Comparison of ENCODE assay signal across 1 cellular context in the genomic region with DNA sequence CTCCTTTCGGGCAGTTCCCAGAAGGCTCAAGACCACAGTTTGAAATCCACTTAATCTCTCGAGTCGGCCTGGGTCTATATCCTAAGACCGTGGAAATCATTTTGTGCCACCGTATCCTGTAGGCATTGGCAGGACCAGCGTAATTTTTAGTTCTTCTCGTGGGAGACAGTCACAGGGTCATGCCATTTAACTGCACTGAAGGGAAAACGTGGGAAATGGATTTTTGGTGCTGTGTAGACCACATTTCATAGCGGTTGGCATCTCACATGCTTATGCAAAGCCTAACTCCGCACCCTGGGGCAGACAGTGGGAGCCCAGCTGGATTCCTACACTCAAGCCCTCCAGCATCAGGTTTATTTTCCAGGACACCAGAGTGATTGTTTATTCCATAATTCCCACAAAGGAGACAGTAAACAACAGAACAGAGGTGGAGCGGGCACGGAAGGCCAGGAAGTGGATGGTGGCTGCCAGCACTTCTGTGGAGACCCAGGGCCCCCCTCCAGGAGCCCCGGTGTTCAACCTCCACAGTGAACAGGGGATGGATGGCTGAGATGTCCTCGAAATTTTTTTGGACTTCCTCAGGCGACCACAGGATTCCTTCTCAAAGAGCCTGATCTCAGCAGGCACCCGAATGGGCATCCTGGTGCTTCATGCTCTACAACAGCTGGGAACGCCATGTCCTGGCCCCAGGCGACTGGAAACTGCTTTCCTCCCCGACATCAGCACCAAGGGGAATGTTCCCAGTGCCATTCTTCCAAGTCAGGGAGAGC.
TF ChIP-seq lines count a peak whose summit lies in the region.

No MANE protein-coding gene starts in this region.

TF ChIP-seq in H1, 55 proteins besides CTCF, POLR2A, EP300 and RAD21:
- TF ChIP-seq RNF2 (IDR thresholded peaks at IDR 0.05; ENCODE audit: borderline replicate concordance, low read depth, low read length, missing control alignments, poor library complexity, severe bottlenecking) (no peak), SP4 (IDR thresholded peaks at IDR 0.05; ENCODE audit: low read length) (no peak)
